In genomic region chr7:122695816-122696215, GRCh38 we compare ENCODE assay signal across 1 cellular context.
A peak's percentile ranks its signal among the peaks of the same experiment; 100 is the strongest.
TF ChIP-seq lines count a peak whose summit lies in the region.

No MANE protein-coding gene starts in this region.

TF ChIP-seq in HepG2, 621 proteins besides CTCF, POLR2A, EP300 and RAD21 (continued from another document and continues in another):
- TF ChIP-seq ZFP91 (CRISPR knock-in tag; IDR thresholded peaks at IDR 0.05; ENCODE audit: borderline replicate concordance) (no peak), ZNF234 (CRISPR knock-in tag; conservative IDR thresholded peaks at IDR 0.05) (no peak), ZNF883 (CRISPR knock-in tag; IDR thresholded peaks at IDR 0.05; ENCODE audit: not compliant biosample characterization) (no peak), SALL1 (CRISPR knock-in tag; IDR thresholded peaks at IDR 0.05) (peak; percentile 60; the same call in 1 of the 2 replicates), PRPF4 (IDR thresholded peaks at IDR 0.05; ENCODE audit: low read depth, low read length, poor library complexity, severe bottlenecking) (no peak), RCOR2 (CRISPR knock-in tag; IDR thresholded peaks at IDR 0.05) (no peak), ISL2 (CRISPR knock-in tag; IDR thresholded peaks at IDR 0.05) (peak; percentile 31; the same call in 1 of the 2 replicates), PRDM10 (CRISPR knock-in tag; IDR thresholded peaks at IDR 0.05; ENCODE audit: low read depth) (no peak), HNF4G (IDR thresholded peaks at IDR 0.05; ENCODE audit: borderline replicate concordance, low read depth, low read length) (no peak; the same call in 1 of the 2 replicates), HNF4G (CRISPR knock-in tag; IDR thresholded peaks at IDR 0.05; ENCODE audit: borderline replicate concordance, low read depth) (no peak), ADNP (CRISPR knock-in tag; IDR thresholded peaks at IDR 0.05) (no peak), ZNF333 (CRISPR knock-in tag; IDR thresholded peaks at IDR 0.05; ENCODE audit: borderline replicate concordance) (no peak), SOX13 (IDR thresholded peaks at IDR 0.05) (peak; percentile 65), SOX13 (CRISPR knock-in tag; conservative IDR thresholded peaks at IDR 0.05 in 1 of 2, IDR thresholded peaks at IDR 0.05 in 1 of 2) (peak in 1 of 2 experiments; percentile 93; a peak in 2 of 4 replicates), CBX5 (CRISPR knock-in tag; IDR thresholded peaks at IDR 0.05; ENCODE audit: borderline replicate concordance) (no peak), ZNF431 (CRISPR knock-in tag; IDR thresholded peaks at IDR 0.05; ENCODE audit: borderline replicate concordance, low read depth) (no peak), KMT2A (CRISPR knock-in tag; IDR thresholded peaks at IDR 0.05) (no peak), ZNF704 (CRISPR knock-in tag; IDR thresholded peaks at IDR 0.05; ENCODE audit: borderline replicate concordance) (no peak), ZNF747 (CRISPR knock-in tag; IDR thresholded peaks at IDR 0.05; ENCODE audit: borderline replicate concordance) (no peak), U2AF2 (IDR thresholded peaks at IDR 0.05; ENCODE audit: low read depth, low read length) (no peak), PAWR (CRISPR knock-in tag; IDR thresholded peaks at IDR 0.05; ENCODE audit: borderline replicate concordance) (no peak), SOX5 (CRISPR knock-in tag; IDR thresholded peaks at IDR 0.05; ENCODE audit: borderline replicate concordance) (peak; percentile 86), REPIN1 (CRISPR knock-in tag; IDR thresholded peaks at IDR 0.05; ENCODE audit: borderline replicate concordance, low read depth) (0 out of 2 replicates have a peak, but pooled peaks have one; percentile 64), ZNF781 (CRISPR knock-in tag; IDR thresholded peaks at IDR 0.05; ENCODE audit: borderline replicate concordance, not compliant biosample characterization) (no peak), SOX6 (IDR thresholded peaks at IDR 0.05) (no peak), SOX6 (CRISPR knock-in tag; IDR thresholded peaks at IDR 0.05) (peak; percentile 88), SATB2 (CRISPR knock-in tag; IDR thresholded peaks at IDR 0.05) (no peak), HMG20A (CRISPR knock-in tag; IDR thresholded peaks at IDR 0.05; ENCODE audit: borderline replicate concordance) (peak; percentile 41; the same call in 1 of the 2 replicates), ZFP90 (CRISPR knock-in tag; IDR thresholded peaks at IDR 0.05; ENCODE audit: borderline replicate concordance) (peak; percentile 85; the same call in 1 of the 2 replicates), ZNF501 (CRISPR knock-in tag; IDR thresholded peaks at IDR 0.05) (no peak), POGK (CRISPR knock-in tag; conservative IDR thresholded peaks at IDR 0.05) (no peak), GPN1 (CRISPR knock-in tag; IDR thresholded peaks at IDR 0.05; ENCODE audit: borderline replicate concordance) (no peak), ZNF530 (CRISPR knock-in tag; IDR thresholded peaks at IDR 0.05; ENCODE audit: low read depth) (no peak), ZNF841 (CRISPR knock-in tag; IDR thresholded peaks at IDR 0.05; ENCODE audit: borderline replicate concordance) (no peak), ZMAT5 (CRISPR knock-in tag; IDR thresholded peaks at IDR 0.05; ENCODE audit: borderline replicate concordance, low read depth) (no peak), FLYWCH1 (CRISPR knock-in tag; IDR thresholded peaks at IDR 0.05) (no peak), ZNF574 (CRISPR knock-in tag; IDR thresholded peaks at IDR 0.05) (no peak), THAP8 (CRISPR knock-in tag; IDR thresholded peaks at IDR 0.05; ENCODE audit: borderline replicate concordance) (no peak), DR1 (CRISPR knock-in tag; IDR thresholded peaks at IDR 0.05) (no peak), FOXO1 (CRISPR knock-in tag; IDR thresholded peaks at IDR 0.05) (peak; percentile 57; the same call in 1 of the 2 replicates), ARID4A (CRISPR knock-in tag; IDR thresholded peaks at IDR 0.05; ENCODE audit: borderline replicate concordance) (no peak; the same call in 1 of the 2 replicates), THYN1 (CRISPR knock-in tag; IDR thresholded peaks at IDR 0.05; ENCODE audit: borderline replicate concordance, low read depth) (no peak), MAFK (conservative IDR thresholded peaks at IDR 0.05 in 1 of 2, IDR thresholded peaks at IDR 0.05 in 1 of 2; ENCODE audit: low read length in 2 of 2) (no peak), CREM (IDR thresholded peaks at IDR 0.05) (peak; percentile 43; the same call in 1 of the 2 replicates), CREM (CRISPR knock-in tag; IDR thresholded peaks at IDR 0.05) (no peak), ZNF329 (CRISPR knock-in tag; IDR thresholded peaks at IDR 0.05; ENCODE audit: low read depth) (no peak), HBP1 (CRISPR knock-in tag; IDR thresholded peaks at IDR 0.05; ENCODE audit: low read depth) (no peak)
